ENCODE assay signal across 23 cellular contexts in genomic region chr2:2727876-2728511, GRCh38.
A peak's percentile ranks its signal among the peaks of the same experiment; 100 is the strongest.
DNase-seq lines count a peak whose midpoint lies in the region; ATAC-seq, FAIRE-seq and TF ChIP-seq lines count a peak whose summit lies in the region.
"Had no signal": no experiment of that assay in that cellular context is flagged by ENCODE, and none has a peak within 500 bp of the region (broad histone marks: within the 10 kb centered on the region; RNA-seq: fewer than 3 reads in every experiment).

No MANE protein-coding gene starts in this region.

- H3T11ph ChIP-seq in H9 (ENCODE audit: low read length): no peak overlapping the region

- no peak for TF ChIP-seq CTCF in CD8-positive, alpha-beta T cell (IDR thresholded peaks at IDR 0.05)
- TF ChIP-seq CTCF in H9 (conservative IDR thresholded peaks at IDR 0.05) (no peak), H1 (IDR thresholded peaks at IDR 0.05; ENCODE audit: control extremely low read depth in 1 of 3, insufficient read depth in 1 of 3, low read depth in 1 of 3, low read length in 3 of 3) (no peak)

- no peaks in the 10 kb centered on the region for H3K4me1 Mint-ChIP-seq in CD8-positive, alpha-beta T cell (ENCODE audit: low read depth)
- H3K4me1 Mint-ChIP-seq in H9: peaks cover 0 to 5% of the 10 kb centered on the region in 2 experiments; a peak in 1 of 4 replicates
- H3K4me1 Mint-ChIP-seq: IgD-negative memory B cell had no signal

- H3K79me2 ChIP-seq in H9 (ENCODE audit: insufficient read depth, low read length): no peaks in the 10 kb centered on the region
- no peaks in the 10 kb centered on the region for H3K79me2 ChIP-seq in H1 (ENCODE audit: control insufficient read depth in 1 of 2, insufficient read depth in 2 of 2, low read length in 2 of 2)

- no peak overlapping the region for H3K27ac ChIP-seq in CD8-positive, alpha-beta T cell (ENCODE audit: low read depth, low read length)
- no peak overlapping the region for H3K27ac ChIP-seq in H9 (ENCODE audit: insufficient read length, low read depth, low read length)
- no peak overlapping the region for H3K27ac ChIP-seq in H1 (ENCODE audit: low read depth, low read length)
- H3K27ac ChIP-seq in neuronal stem cell (replicated peaks; ENCODE audit: low read length): no peak overlapping the region
- H3K27ac ChIP-seq: C4-2B, HL-60 had no signal

- no peak overlapping the region for H4K91ac ChIP-seq in H9 (ENCODE audit: insufficient read length, low read depth, low read length)
- H4K91ac ChIP-seq in H1 (replicated peaks; ENCODE audit: insufficient read length, low read length): peak overlapping the region; percentile 17
- no peak overlapping the region for H4K91ac ChIP-seq in neuronal stem cell (ENCODE audit: low read depth, low read length, poor library complexity)

- no peak overlapping the region for H3K4me3 Mint-ChIP-seq in CD8-positive, alpha-beta T cell
- H3K4me3 Mint-ChIP-seq in H9: no peak overlapping the region; a peak in 1 of 5 replicates
- H3K4me3 Mint-ChIP-seq: CD4-positive, alpha-beta T cell had no signal

- H2AFZ ChIP-seq in H9 (ENCODE audit: low read length) (no peak overlapping the region), H1 (ENCODE audit: low read length) (no peak overlapping the region), neuronal stem cell (ENCODE audit: low read length) (no peak overlapping the region)

- POLR2A ChIA-PET in CD8-positive, alpha-beta T cell (lab: Charles Lee): no interaction called here
- POLR2A ChIA-PET in H1 (lab: Charles Lee; ENCODE audit: partially characterized antibody): no interaction called here

- CTCF ChIA-PET in CD8-positive, alpha-beta T cell (lab: Charles Lee): no interaction called here
- CTCF ChIA-PET in H1 (lab: Charles Lee; ENCODE audit: partially characterized antibody): interaction anchor here (0.9 to 1.2 kb wide), 2 partner anchors 29 to 31 kb away, joined by 3 to 5 read pairs; no protein-coding TSS in a partner anchor

- no peak for ATAC-seq in CD8-positive, alpha-beta T cell

- H3K9ac ChIP-seq in H9 (ENCODE audit: extremely low read depth, insufficient read length, low read length) (no peak overlapping the region), H1 (replicated peaks in 1 of 4; ENCODE audit: extremely low read depth in 1 of 4, low read depth in 3 of 4, low read length in 3 of 4) (no peak overlapping the region), neuronal stem cell (ENCODE audit: low read depth, low read length, poor library complexity) (no peak overlapping the region)

- H4K5ac ChIP-seq in H9 (ENCODE audit: insufficient read length, low read depth, low read length) (peak overlapping the region; percentile 15), H1 (ENCODE audit: insufficient read length, low read depth, low read length) (no peak overlapping the region)

- no peak overlapping the region for H2AK5ac ChIP-seq in H9 (ENCODE audit: insufficient read length, low read length)
- H2AK5ac ChIP-seq in H1 (ENCODE audit: low read depth, low read length): 0 out of 2 replicates have a peak overlapping the region, but pooled peaks have one; percentile 75
- H2AK5ac ChIP-seq in neuronal stem cell (ENCODE audit: low read depth, low read length): no peak overlapping the region

- TF ChIP-seq EP300 in H1 (IDR thresholded peaks at IDR 0.05; ENCODE audit: borderline replicate concordance in 1 of 2, low read depth in 2 of 2, low read length in 2 of 2): no peak

- H3K79me1 ChIP-seq in H9 (ENCODE audit: insufficient read depth, low read depth, low read length, poor library complexity, severe bottlenecking): no peaks in the 10 kb centered on the region
- H3K79me1 ChIP-seq in H1 (ENCODE audit: low read depth, low read length): no peaks in the 10 kb centered on the region
- H3K79me1 ChIP-seq in neuronal stem cell (ENCODE audit: low read depth, low read length): no peaks in the 10 kb centered on the region

- no peak overlapping the region for H3K18ac ChIP-seq in H9 (ENCODE audit: insufficient read length, low read depth, low read length)
- H3K18ac ChIP-seq in H1 (ENCODE audit: extremely low read depth, low read length): peak overlapping the region; percentile 0; the same call in 1 of the 2 replicates
- H3K18ac ChIP-seq in neuronal stem cell (ENCODE audit: low read length): peak overlapping the region; percentile 15

- H2BK12ac ChIP-seq in H9 (ENCODE audit: insufficient read length, low read depth, low read length) (no peak overlapping the region), H1 (ENCODE audit: low read depth, low read length) (0 out of 2 replicates have a peak overlapping the region, but pooled peaks have one; percentile 60), neuronal stem cell (ENCODE audit: low read length) (no peak overlapping the region)

- TF ChIP-seq RAD21 in H1 (IDR thresholded peaks at IDR 0.05 in 1 of 2, conservative IDR thresholded peaks at IDR 0.05 in 1 of 2; ENCODE audit: low read depth in 2 of 2, low read length in 2 of 2): no peak

- H3K23me2 ChIP-seq in H9 (ENCODE audit: insufficient read length, low read depth, low read length, poor library complexity, severe bottlenecking) (no peaks in the 10 kb centered on the region), H1 (ENCODE audit: low read depth, low read length) (no peaks in the 10 kb centered on the region)

- H3K36me3 ChIP-seq in CD8-positive, alpha-beta T cell (ENCODE audit: insufficient read depth, low read length): no peaks in the 10 kb centered on the region
- no peaks in the 10 kb centered on the region for H3K36me3 ChIP-seq in H1 (ENCODE audit: control insufficient read depth in 2 of 4, insufficient read depth in 4 of 4, low read length in 3 of 4)
- H3K36me3 ChIP-seq in neuronal stem cell (replicated peaks in 1 of 2; ENCODE audit: control insufficient read depth in 2 of 2, insufficient read depth in 2 of 2, low read length in 2 of 2): no peaks in the 10 kb centered on the region
- H3K36me3 ChIP-seq: BE2C, HAP-1 had no signal

- no peaks in the 10 kb centered on the region for H3K27me3 ChIP-seq in CD8-positive, alpha-beta T cell (ENCODE audit: insufficient read depth, low read length)
- H3K27me3 ChIP-seq in H9 (ENCODE audit: insufficient read depth, low read length) (no peaks in the 10 kb centered on the region), H1 (replicated peaks in 1 of 4; ENCODE audit: control insufficient read depth in 3 of 4, extremely low read depth in 1 of 4, insufficient read depth in 3 of 4, low read length in 3 of 4) (no peaks in the 10 kb centered on the region), neuronal stem cell (ENCODE audit: control insufficient read depth in 3 of 3, insufficient read depth in 3 of 3, low read depth in 1 of 3, low read length in 3 of 3) (no peaks in the 10 kb centered on the region)
- H3K27me3 ChIP-seq: BE2C had no signal

- H2BK20ac ChIP-seq in H9 (ENCODE audit: low read depth, low read length, poor library complexity, severe bottlenecking): no peak overlapping the region
- H2BK20ac ChIP-seq in H1 (ENCODE audit: low read length): no peak overlapping the region

- H3K27ac Mint-ChIP-seq in CD8-positive, alpha-beta T cell: peak overlapping the region; percentile 5
- no peak overlapping the region; a peak in 1 of 7 replicates for H3K27ac Mint-ChIP-seq in H9
- H3K27ac Mint-ChIP-seq: CD4-positive, alpha-beta T cell; IgD-negative memory B cell had no signal

- H3K9me3 Mint-ChIP-seq in CD8-positive, alpha-beta T cell: no peaks in the 10 kb centered on the region
- no peaks in the 10 kb centered on the region for H3K9me3 Mint-ChIP-seq in H9
- H3K9me3 Mint-ChIP-seq: CD4-positive, alpha-beta T cell; IgD-negative memory B cell had no signal

- no peak for TF ChIP-seq POLR2A in H1 (IDR thresholded peaks at IDR 0.05; ENCODE audit: control extremely low read depth in 1 of 2, low read depth in 2 of 2, low read length in 2 of 2)

- intact Hi-C loops in CD8-positive, alpha-beta T cell (cut with DNase I, micrococcal nuclease): no loop called here

- H3K36me3 Mint-ChIP-seq in CD8-positive, alpha-beta T cell: no peaks in the 10 kb centered on the region
- H3K36me3 Mint-ChIP-seq in H9 (ENCODE audit: insufficient read depth in 1 of 3, low read depth in 3 of 3): no peaks in the 10 kb centered on the region
- H3K36me3 Mint-ChIP-seq: IgD-negative memory B cell had no signal

- no peak overlapping the region for H2BK15ac ChIP-seq in H9 (ENCODE audit: low read depth, low read length)
- peak overlapping the region; percentile 90; the same call in 1 of the 2 replicates for H2BK15ac ChIP-seq in H1 (ENCODE audit: low read length)
- H2BK15ac ChIP-seq in neuronal stem cell (ENCODE audit: low read length): no peak overlapping the region

- H3K4me3 ChIP-seq in CD8-positive, alpha-beta T cell (ENCODE audit: low read depth, low read length): no peak overlapping the region
- no peak overlapping the region for H3K4me3 ChIP-seq in H1 (ENCODE audit: extremely low read depth in 1 of 4, insufficient read depth in 2 of 4, low read depth in 3 of 4, low read length in 4 of 4)
- H3K4me3 ChIP-seq in neuronal stem cell (ENCODE audit: low read length in 2 of 2): no peak overlapping the region
- H3K4me3 ChIP-seq: HAP-1 had no signal

- H3K4me2 ChIP-seq in H9 (ENCODE audit: insufficient read depth, insufficient read length, low read length) (no peak overlapping the region), H1 (ENCODE audit: insufficient read depth in 1 of 2, low read depth in 2 of 2, low read length in 2 of 2) (no peak overlapping the region), neuronal stem cell (ENCODE audit: insufficient read depth, low read length, poor library complexity, severe bottlenecking) (no peak overlapping the region)

- no peaks in the 10 kb centered on the region for H3K27me3 Mint-ChIP-seq in CD8-positive, alpha-beta T cell (ENCODE audit: low read depth)
- no peaks in the 10 kb centered on the region; the same call in 1 of the 2 replicates for H3K27me3 Mint-ChIP-seq in H9 (ENCODE audit: low read depth)
- H3K27me3 Mint-ChIP-seq: CD4-positive, alpha-beta T cell; IgD-negative memory B cell had no signal

- H3K4ac ChIP-seq in H9 (ENCODE audit: low read depth, low read length) (no peak overlapping the region), H1 (replicated peaks; ENCODE audit: insufficient read length, low read depth, low read length) (peak overlapping the region; percentile 70), neuronal stem cell (ENCODE audit: low read length) (no peak overlapping the region)

- H2BK120ac ChIP-seq in H9 (ENCODE audit: low read depth, low read length, poor library complexity, severe bottlenecking) (no peak overlapping the region), H1 (replicated peaks; ENCODE audit: low read depth, low read length) (no peak overlapping the region), neuronal stem cell (ENCODE audit: low read depth, low read length) (no peak overlapping the region)

- no peak overlapping the region for H3K56ac ChIP-seq in H9 (ENCODE audit: insufficient read length, low read depth, low read length)
- no peak overlapping the region for H3K56ac ChIP-seq in H1 (replicated peaks; ENCODE audit: insufficient read length, low read depth, low read length)

- WGBS in H9 (ENCODE audit: extremely low coverage, insufficient read length, low lambda C conversion rate): no CpG with 5 or more reads among the region's 18 CpGs
- 93% methylated on average over 18 of the region's 18 CpGs; no CpG with 5 or more reads in 1 of the 2 experiments for WGBS in H1 (ENCODE audit: extremely low coverage in 1 of 2, insufficient coverage in 1 of 2, insufficient read length in 1 of 2, insufficient replicate concordance in 2 of 2, low coverage in 1 of 2, low lambda C conversion rate in 2 of 2, missing lambda C conversion rate in 1 of 2), 2 experiments
- no CpG with 5 or more reads among the region's 18 CpGs for WGBS in neuronal stem cell (ENCODE audit: extremely low coverage in 2 of 2, insufficient read length in 2 of 2, insufficient replicate concordance in 1 of 2), 2 donors

- no peaks in the 10 kb centered on the region for H3K9me3 ChIP-seq in CD8-positive, alpha-beta T cell (ENCODE audit: low read length)
- no peaks in the 10 kb centered on the region for H3K9me3 ChIP-seq in H9 (ENCODE audit: control insufficient read depth, low read depth, low read length)
- no peaks in the 10 kb centered on the region for H3K9me3 ChIP-seq in H1 (ENCODE audit: insufficient read depth in 2 of 2, low read depth in 1 of 2, low read length in 1 of 2)
- no peaks in the 10 kb centered on the region for H3K9me3 ChIP-seq in neuronal stem cell (replicated peaks in 1 of 2; ENCODE audit: control insufficient read depth in 2 of 2, insufficient read depth in 1 of 2, low read depth in 1 of 2, low read length in 2 of 2)
- H3K9me3 ChIP-seq: BE2C, HAP-1 had no signal

- FAIRE-seq in H1 (lab: Jason Lieb, UNC): no peak
- FAIRE-seq: GM12892, GM18507 had no signal

- H3K14ac ChIP-seq in H9 (ENCODE audit: insufficient read depth, low read length) (0 out of 2 replicates have a peak overlapping the region, but pooled peaks have one; percentile 8), H1 (ENCODE audit: insufficient read length) (no peak overlapping the region), neuronal stem cell (ENCODE audit: low read length) (no peak overlapping the region)

- H3K23ac ChIP-seq in H9 (ENCODE audit: insufficient read length, low read depth, low read length) (no peak overlapping the region), H1 (ENCODE audit: insufficient read length) (no peak overlapping the region), neuronal stem cell (ENCODE audit: low read depth, low read length, poor library complexity) (no peak overlapping the region)

- H2BK5ac ChIP-seq in H9 (ENCODE audit: insufficient read length, low read length) (no peak overlapping the region), H1 (ENCODE audit: low read depth, low read length) (peak overlapping the region; percentile 73), neuronal stem cell (ENCODE audit: low read length) (no peak overlapping the region)

- no peak for DNase-seq in CD8-positive, alpha-beta T cell
- DNase-seq in H9 (no peak), H1 (ENCODE audit: low read depth in 1 of 2, low spot score in 2 of 2) (no peak), neuronal stem cell (ENCODE audit: low spot score) (no peak), C1 segment of cervical spinal cord (lab: John Stamatoyannopoulos, UW) (no peak), COLO829 (ENCODE audit: low spot score) (no peak)
- DNase-seq in stimulated activated CD4-positive, alpha-beta T cell treated with anti-CD3 and anti-CD28 coated beads, Interleukin-2, amount 100 ng/mL, for 48 hours: no peak
- DNase-seq: BE2C; Calu3; CD4-positive, alpha-beta T cell; DMS 273 treated with DMSO at 0.1 percent for 48 hours; DMS53; DND-41; EL; GOT3; Karpas-422; KBM-7 had no signal

- H4K8ac ChIP-seq in H9 (replicated peaks; ENCODE audit: insufficient read length, low read depth, low read length) (peak overlapping the region; percentile 41), H1 (ENCODE audit: extremely low read depth, insufficient read depth, low read length) (0 out of 2 replicates have a peak overlapping the region, but pooled peaks have one; percentile 40), neuronal stem cell (ENCODE audit: low read depth, low read length) (no peak overlapping the region)

- H4K20me1 ChIP-seq in H9 (ENCODE audit: control insufficient read depth, insufficient read depth, insufficient read length) (no peaks in the 10 kb centered on the region), H1 (replicated peaks in 1 of 2; ENCODE audit: control insufficient read depth in 1 of 2, insufficient read depth in 2 of 2, low read length in 2 of 2) (peaks cover 0 to 4% of the 10 kb centered on the region in 2 experiments)

- H3K4me1 ChIP-seq in CD8-positive, alpha-beta T cell (ENCODE audit: insufficient read depth, low read length): no peaks in the 10 kb centered on the region
- H3K4me1 ChIP-seq in H9 (ENCODE audit: insufficient read depth, low read length) (peaks cover 2% of the 10 kb centered on the region; the same call in 1 of the 2 replicates), H1 (replicated peaks in 1 of 4; ENCODE audit: control insufficient read depth in 3 of 4, insufficient read depth in 4 of 4, low read length in 3 of 4) (no peaks in the 10 kb centered on the region), neuronal stem cell (ENCODE audit: control insufficient read depth in 2 of 2, insufficient read depth in 1 of 2, low read depth in 1 of 2, low read length in 2 of 2) (peaks cover 0 to 1% of the 10 kb centered on the region in 2 donors)
- H3K4me1 ChIP-seq: BE2C, HAP-1 had no signal
